In genomic region chr5:154284433-154284832, GRCh38 we compare ENCODE assay signal across 13 cellular contexts.
A peak's percentile ranks its signal among the peaks of the same experiment; 100 is the strongest.
DNase-seq lines count a peak whose midpoint lies in the region; ATAC-seq, FAIRE-seq and TF ChIP-seq lines count a peak whose summit lies in the region.
"Had no signal": no experiment of that assay in that cellular context is flagged by ENCODE, and none has a peak within 500 bp of the region (broad histone marks: within the 10 kb centered on the region; RNA-seq: fewer than 3 reads in every experiment).

No MANE protein-coding gene starts in this region.

- H3K4me3 Mint-ChIP-seq in activated CD4-positive, alpha-beta memory T cell treated with anti-CD3 and anti-CD28 coated beads, Interleukin-2, amount 10 ng/mL, durations not matched to agents 7 days and 5 days, result no peak overlapping the region
- H3K4me3 Mint-ChIP-seq: activated CD8-positive, alpha-beta T cell treated with anti-CD3 and anti-CD28 coated beads for 36 hours had no signal

- no peaks in the 10 kb centered on the region for H3K9me3 ChIP-seq in HepG2 (ENCODE audit: low read length)

- no TSS peak for BruUV-seq in HepG2 (replicated peaks; lab: Mats Ljungman, UMichigan)

- H2AFZ ChIP-seq in HepG2 (ENCODE audit: low read length), result no peak overlapping the region

- TF ChIP-seq POLR2A in HepG2 (IDR thresholded peaks at IDR 0.05; ENCODE audit: insufficient read depth in 1 of 2, low read depth in 2 of 2, low read length in 2 of 2), result no peak

- in situ Hi-C loops in ACHN (cut with HindIII; ENCODE audit: low pct_ligation_motif_present, low pct_unique_long_range_greater_than_20kb, low sequenced_read_pairs), result no loop called here
- in situ Hi-C loops in HepG2 (cut with HindIII; ENCODE audit: extremely low pct_ligation_motif_present, low pct_unique_long_range_greater_than_20kb), result no loop called here

- H3K27ac Mint-ChIP-seq in activated CD4-positive, alpha-beta memory T cell treated with anti-CD3 and anti-CD28 coated beads, Interleukin-2, amount 10 ng/mL, durations not matched to agents 7 days and 5 days, result no peak overlapping the region
- H3K27ac Mint-ChIP-seq: activated CD8-positive, alpha-beta T cell treated with anti-CD3 and anti-CD28 coated beads for 36 hours had no signal

- POLR2A ChIA-PET in HepG2 (lab: Yijun Ruan, JAX), result no interaction called here
- POLR2A ChIA-PET in activated CD4-positive, alpha-beta memory T cell treated with anti-CD3 and anti-CD28 coated beads, Interleukin-2, amount 10 ng/mL, durations not matched to agents 7 days and 5 days (lab: Charles Lee), result no interaction called here

- no peaks in the 10 kb centered on the region for H3K27me3 ChIP-seq in HepG2 (ENCODE audit: control insufficient read depth in 1 of 2, insufficient read depth in 2 of 2, low read length in 2 of 2)
- H3K27me3 ChIP-seq: cardiac muscle cell had no signal

- no peaks in the 10 kb centered on the region for H3K9me3 Mint-ChIP-seq in activated CD4-positive, alpha-beta memory T cell treated with anti-CD3 and anti-CD28 coated beads, Interleukin-2, amount 10 ng/mL, durations not matched to agents 7 days and 5 days
- H3K9me3 Mint-ChIP-seq: activated CD8-positive, alpha-beta T cell treated with anti-CD3 and anti-CD28 coated beads for 36 hours had no signal

- no peak for TF ChIP-seq EP300 in HepG2 (IDR thresholded peaks at IDR 0.05; ENCODE audit: low read depth in 2 of 2, low read length in 2 of 2)
- no peak for TF ChIP-seq EP300 in HepG2 (CRISPR knock-in tag; IDR thresholded peaks at IDR 0.05; ENCODE audit: borderline replicate concordance)

- ATAC-seq in GM19025 (IDR thresholded peaks at IDR 0.05; ENCODE audit: low read depth, unreplicated experiment) (peak; percentile 97), HG02642 (IDR thresholded peaks at IDR 0.05; ENCODE audit: poor library complexity, unreplicated experiment) (peak; percentile 94), HG03558 (IDR thresholded peaks at IDR 0.05; ENCODE audit: extremely low read depth, unreplicated experiment) (peak; percentile 92), HepG2 (no peak)
- ATAC-seq: activated CD8-positive, alpha-beta T cell treated with anti-CD3 and anti-CD28 coated beads for 36 hours had no signal

- CTCF ChIA-PET in HepG2 (lab: Yijun Ruan, JAX; ENCODE audit: low intra/inter-chr PET ratio, low total read pairs), result no interaction called here
- CTCF ChIA-PET in activated CD4-positive, alpha-beta memory T cell treated with anti-CD3 and anti-CD28 coated beads, Interleukin-2, amount 10 ng/mL, durations not matched to agents 7 days and 5 days (lab: Charles Lee), result no interaction called here

- intact Hi-C loops in HepG2 (cut with micrococcal nuclease; ENCODE audit: unreplicated experiment), result no loop called here

- TF ChIP-seq CTCF in HepG2 (CRISPR knock-in tag; IDR thresholded peaks at IDR 0.05), result no peak

- no peaks in the 10 kb centered on the region for H3K27me3 Mint-ChIP-seq in activated CD4-positive, alpha-beta memory T cell treated with anti-CD3 and anti-CD28 coated beads, Interleukin-2, amount 10 ng/mL, durations not matched to agents 7 days and 5 days
- H3K27me3 Mint-ChIP-seq: activated CD8-positive, alpha-beta T cell treated with anti-CD3 and anti-CD28 coated beads for 36 hours had no signal

- no peaks in the 10 kb centered on the region for H4K20me1 ChIP-seq in HepG2 (ENCODE audit: insufficient read depth, low read length)

- no peak for TF ChIP-seq RAD21 in HepG2 (CRISPR knock-in tag; IDR thresholded peaks at IDR 0.05)

- peaks cover 44% of the 10 kb centered on the region for H3K4me1 ChIP-seq in HepG2 (ENCODE audit: insufficient read depth, low read length)

- no peak overlapping the region for H3K4me2 ChIP-seq in HepG2 (ENCODE audit: low read depth, low read length)

- peaks cover 7% of the 10 kb centered on the region for H3K4me1 Mint-ChIP-seq in activated CD4-positive, alpha-beta memory T cell treated with anti-CD3 and anti-CD28 coated beads, Interleukin-2, amount 10 ng/mL, durations not matched to agents 7 days and 5 days

- H3K27ac ChIP-seq in HepG2 (ENCODE audit: extremely low read length, insufficient read depth, low read length), result no peak overlapping the region
- H3K27ac ChIP-seq: cardiac muscle cell had no signal

- no peaks in the 10 kb centered on the region for H3K36me3 ChIP-seq in HepG2 (replicated peaks in 1 of 2; ENCODE audit: control insufficient read depth in 1 of 2, insufficient read depth in 2 of 2, low read length in 2 of 2)
- H3K36me3 ChIP-seq: cardiac muscle cell had no signal

- peak; percentile 6 for DNase-seq in midbrain (lab: John Stamatoyannopoulos, UW)
- no peak for DNase-seq in stimulated activated CD4-positive, alpha-beta T cell treated with anti-CD3 and anti-CD28 coated beads, Interleukin-4, amount 100 ng/mL, for 4 hours
- DNase-seq in ACHN, result no peak
- no peak for DNase-seq in HepG2 (ENCODE audit: low spot score)
- DNase-seq in activated CD4-positive, alpha-beta memory T cell treated with anti-CD3 and anti-CD28 coated beads, Interleukin-2, amount 10 ng/mL, durations not matched to agents 7 days and 5 days, result no peak
- DNase-seq: activated CD8-positive, alpha-beta T cell treated with anti-CD3 and anti-CD28 coated beads for 36 hours; head of caudate nucleus; NCI-H748 treated with DMSO at 0.1 percent for 48 hours; stimulated activated CD4-positive, alpha-beta T cell treated with anti-CD3 and anti-CD28 coated beads, Interleukin-2, amount 100 ng/mL, for 48 hours had no signal

- H3K9ac ChIP-seq in HepG2 (ENCODE audit: insufficient read depth, low read depth, low read length), result no peak overlapping the region

- 97% methylated on average over 2 of the region's 2 CpGs for WGBS in HepG2 (ENCODE audit: low lambda C conversion rate)

- FAIRE-seq in HepG2 (lab: Jason Lieb, UNC), result no peak

- no peak overlapping the region for H3K4me3 ChIP-seq in HepG2 (replicated peaks in 1 of 3; ENCODE audit: insufficient read depth in 1 of 3, low read depth in 2 of 3, low read length in 3 of 3)
- H3K4me3 ChIP-seq: cardiac muscle cell had no signal

- peaks cover 2% of the 10 kb centered on the region for H3K36me3 Mint-ChIP-seq in activated CD4-positive, alpha-beta memory T cell treated with anti-CD3 and anti-CD28 coated beads, Interleukin-2, amount 10 ng/mL, durations not matched to agents 7 days and 5 days (ENCODE audit: low read depth)

- no peaks in the 10 kb centered on the region for H3K79me2 ChIP-seq in HepG2 (ENCODE audit: insufficient read depth, low read length)

TF ChIP-seq in HepG2, 621 proteins besides CTCF, POLR2A, EP300 and RAD21 (continues in another document):
- TF ChIP-seq MAX (IDR thresholded peaks at IDR 0.05) (no peak), MTA3 (CRISPR knock-in tag; IDR thresholded peaks at IDR 0.05) (no peak), ZIK1 (CRISPR knock-in tag; IDR thresholded peaks at IDR 0.05; ENCODE audit: borderline replicate concordance, low read depth) (no peak), ZFP36L1 (CRISPR knock-in tag; IDR thresholded peaks at IDR 0.05) (no peak), HNF4A (CRISPR knock-in tag; IDR thresholded peaks at IDR 0.05) (no peak), ADNP (CRISPR knock-in tag; IDR thresholded peaks at IDR 0.05) (no peak), DMAP1 (CRISPR knock-in tag; IDR thresholded peaks at IDR 0.05) (no peak)
- TF ChIP-seq, protein P1, sequence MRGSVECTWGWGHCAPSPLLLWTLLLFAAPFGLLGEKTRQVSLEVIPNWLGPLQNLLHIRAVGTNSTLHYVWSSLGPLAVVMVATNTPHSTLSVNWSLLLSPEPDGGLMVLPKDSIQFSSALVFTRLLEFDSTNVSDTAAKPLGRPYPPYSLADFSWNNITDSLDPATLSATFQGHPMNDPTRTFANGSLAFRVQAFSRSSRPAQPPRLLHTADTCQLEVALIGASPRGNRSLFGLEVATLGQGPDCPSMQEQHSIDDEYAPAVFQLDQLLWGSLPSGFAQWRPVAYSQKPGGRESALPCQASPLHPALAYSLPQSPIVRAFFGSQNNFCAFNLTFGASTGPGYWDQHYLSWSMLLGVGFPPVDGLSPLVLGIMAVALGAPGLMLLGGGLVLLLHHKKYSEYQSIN (CRISPR knock-in tag; IDR thresholded peaks at IDR 0.05; ENCODE audit: borderline replicate concordance), result no peak
